Comparison of ENCODE assay signal across 1 cellular context in genomic region chr10:4651404-4652037, GRCh38.
TF ChIP-seq lines count a peak whose summit lies in the region.

No MANE protein-coding gene starts in this region.

TF ChIP-seq in GM23338, 12 proteins besides CTCF, POLR2A, EP300 and RAD21 (continued from another document):
- TF ChIP-seq ZNF462 (CRISPR knock-in tag; IDR thresholded peaks at IDR 0.05) (no peak), EZH2phosphoT487 (IDR thresholded peaks at IDR 0.05; ENCODE audit: unreplicated experiment) (no peak), CREB1 (CRISPR knock-in tag; IDR thresholded peaks at IDR 0.05; ENCODE audit: low read depth) (no peak), REST (IDR thresholded peaks at IDR 0.05; ENCODE audit: unreplicated experiment) (no peak), ZNF114 (CRISPR knock-in tag; IDR thresholded peaks at IDR 0.05) (no peak), ETS1 (IDR thresholded peaks at IDR 0.05) (no peak), EZH2 (IDR thresholded peaks at IDR 0.05; ENCODE audit: low read depth, unreplicated experiment) (no peak), ZNF331 (CRISPR knock-in tag; IDR thresholded peaks at IDR 0.05; ENCODE audit: low read depth) (no peak), NANOG (IDR thresholded peaks at IDR 0.05; ENCODE audit: borderline replicate concordance) (no peak), POLR2AphosphoS5 (IDR thresholded peaks at IDR 0.05; ENCODE audit: low read depth) (no peak), JUNB (IDR thresholded peaks at IDR 0.05; ENCODE audit: unreplicated experiment) (no peak)
